ENCODE assay signal across 8 cellular contexts in genomic region chr1:160400646-160401486, GRCh38. TPM values are rescaled to one million over a fixed set of nuclear protein-coding genes. Genes with fewer than 3 reads are reported as not detected.
DNase-seq lines count a peak whose midpoint lies in the region; ATAC-seq lines count a peak whose summit lies in the region.

No MANE protein-coding gene starts in this region.

- peaks cover 15% of the 10 kb centered on the region for H3K27me3 Mint-ChIP-seq in activated naive CD8-positive, alpha-beta T cell treated with anti-CD3 and anti-CD28 coated beads for 36 hours

- H3K4me1 Mint-ChIP-seq in activated naive CD8-positive, alpha-beta T cell treated with anti-CD3 and anti-CD28 coated beads for 36 hours, result peaks cover 2% of the 10 kb centered on the region
- H3K4me1 Mint-ChIP-seq in stimulated activated effector memory CD8-positive, alpha-beta T cell treated with anti-CD3 and anti-CD28 coated beads, Interleukin-12 subunit alpha, Interleukin-12 subunit beta, amount 100 ng/mL, for 72 hours, result peaks cover 17% of the 10 kb centered on the region

- no peaks in the 10 kb centered on the region for H3K9me3 Mint-ChIP-seq in activated naive CD8-positive, alpha-beta T cell treated with anti-CD3 and anti-CD28 coated beads for 36 hours
- H3K9me3 Mint-ChIP-seq in stimulated activated effector memory CD8-positive, alpha-beta T cell treated with anti-CD3 and anti-CD28 coated beads, Interleukin-12 subunit alpha, Interleukin-12 subunit beta, amount 100 ng/mL, for 72 hours, result no peaks in the 10 kb centered on the region

- ATAC-seq in stimulated activated effector memory CD8-positive, alpha-beta T cell treated with anti-CD3 and anti-CD28 coated beads, Interleukin-12 subunit alpha, Interleukin-12 subunit beta, amount 100 ng/mL, for 72 hours, result peak; percentile 30
- ATAC-seq in HG02885 (IDR thresholded peaks at IDR 0.05; ENCODE audit: poor library complexity, unreplicated experiment) (no peak), GM21367 (IDR thresholded peaks at IDR 0.05; ENCODE audit: unreplicated experiment) (no peak), GM19455 (IDR thresholded peaks at IDR 0.05; ENCODE audit: unreplicated experiment) (no peak)

- peak overlapping the region; percentile 90 for H3K9ac ChIP-seq in iPS-20b (ENCODE audit: low read depth, low read length)

- 0 out of 2 replicates have a peak, but pooled peaks cover 5% of the 10 kb centered on the region for H3K36me3 ChIP-seq in iPS-20b (ENCODE audit: insufficient read depth, low read depth, low read length)

- H3K27ac Mint-ChIP-seq in activated naive CD8-positive, alpha-beta T cell treated with anti-CD3 and anti-CD28 coated beads for 36 hours, result no peak overlapping the region
- peak overlapping the region; percentile 1 for H3K27ac Mint-ChIP-seq in stimulated activated effector memory CD8-positive, alpha-beta T cell treated with anti-CD3 and anti-CD28 coated beads, Interleukin-12 subunit alpha, Interleukin-12 subunit beta, amount 100 ng/mL, for 72 hours

- H3K4me1 ChIP-seq in iPS-20b (ENCODE audit: insufficient read depth, low read length), result peaks cover 40% of the 10 kb centered on the region

- no peaks in the 10 kb centered on the region for H3K9me3 ChIP-seq in iPS-20b (ENCODE audit: insufficient read depth, low read depth, low read length)

- H3K36me3 Mint-ChIP-seq in activated naive CD8-positive, alpha-beta T cell treated with anti-CD3 and anti-CD28 coated beads for 36 hours, result no peaks in the 10 kb centered on the region
- no peaks in the 10 kb centered on the region for H3K36me3 Mint-ChIP-seq in stimulated activated effector memory CD8-positive, alpha-beta T cell treated with anti-CD3 and anti-CD28 coated beads, Interleukin-12 subunit alpha, Interleukin-12 subunit beta, amount 100 ng/mL, for 72 hours

- H3K4me3 Mint-ChIP-seq in activated naive CD8-positive, alpha-beta T cell treated with anti-CD3 and anti-CD28 coated beads for 36 hours, result peak overlapping the region; percentile 53
- H3K4me3 Mint-ChIP-seq in stimulated activated effector memory CD8-positive, alpha-beta T cell treated with anti-CD3 and anti-CD28 coated beads, Interleukin-12 subunit alpha, Interleukin-12 subunit beta, amount 100 ng/mL, for 72 hours, result peak overlapping the region; percentile 46

- peak overlapping the region; percentile 91 for H3K27ac ChIP-seq in iPS-20b (ENCODE audit: low read length)

- H3K4me3 ChIP-seq in iPS-20b (ENCODE audit: low read length), result peak overlapping the region; percentile 82

- H3K27me3 ChIP-seq in iPS-20b (ENCODE audit: insufficient read depth, low read length), result no peaks in the 10 kb centered on the region

- peak; percentile 63 for DNase-seq in activated CD8-positive, alpha-beta memory T cell treated with anti-CD3 and anti-CD28 coated beads for 24 hours
- DNase-seq in activated CD8-positive, alpha-beta memory T cell treated with anti-CD3 and anti-CD28 coated beads, Interleukin-2, amount 50 U/mL, for 48 hours, result no peak
- DNase-seq in activated naive CD8-positive, alpha-beta T cell treated with anti-CD3 and anti-CD28 coated beads for 36 hours, result peak; percentile 14
- no peak for DNase-seq in stimulated activated effector memory CD8-positive, alpha-beta T cell treated with anti-CD3 and anti-CD28 coated beads, Interleukin-12 subunit alpha, Interleukin-12 subunit beta, amount 100 ng/mL, for 72 hours (ENCODE audit: low spot score in 2 of 2)

RNA-seq across cellular contexts. Expression of gene VANGL2, which starts 0.5 kb away (rescaled TPM):
- under 1 TPM; 0.24 to 0.31 TPM for total RNA-seq in activated naive CD8-positive, alpha-beta T cell treated with anti-CD3 and anti-CD28 coated beads for 36 hours

RNA-seq across cellular contexts. Expression of gene NHLH1, which starts 34.0 kb away (rescaled TPM):
- total RNA-seq in activated naive CD8-positive, alpha-beta T cell treated with anti-CD3 and anti-CD28 coated beads for 36 hours, result under 1 TPM; 0.34 to 0.52 TPM

RNA-seq across cellular contexts. Expression of gene NCSTN, which starts 57.7 kb away (rescaled TPM):
- 10 to 100 TPM; 49.5 to 53.5 TPM for total RNA-seq in activated naive CD8-positive, alpha-beta T cell treated with anti-CD3 and anti-CD28 coated beads for 36 hours

RNA-seq across cellular contexts. Expression of gene COPA, which starts 57.8 kb away (rescaled TPM):
- 100 to 1,000 TPM; 110 to 119 TPM for total RNA-seq in activated naive CD8-positive, alpha-beta T cell treated with anti-CD3 and anti-CD28 coated beads for 36 hours

Comparison
In these comparisons a context has a peak if more than half of its experiments do, and no peak if none do; other contexts are left out.
1. DNase-seq: peak in activated CD8-positive, alpha-beta memory T cell treated with anti-CD3 and anti-CD28 coated beads for 24 hours (single experiment) and activated naive CD8-positive, alpha-beta T cell treated with anti-CD3 and anti-CD28 coated beads for 36 hours (single experiment); none in activated CD8-positive, alpha-beta memory T cell treated with anti-CD3 and anti-CD28 coated beads, Interleukin-2, amount 50 U/mL, for 48 hours (single experiment) and stimulated activated effector memory CD8-positive, alpha-beta T cell treated with anti-CD3 and anti-CD28 coated beads, Interleukin-12 subunit alpha, Interleukin-12 subunit beta, amount 100 ng/mL, for 72 hours (0 of 2).